In the genomic region with DNA sequence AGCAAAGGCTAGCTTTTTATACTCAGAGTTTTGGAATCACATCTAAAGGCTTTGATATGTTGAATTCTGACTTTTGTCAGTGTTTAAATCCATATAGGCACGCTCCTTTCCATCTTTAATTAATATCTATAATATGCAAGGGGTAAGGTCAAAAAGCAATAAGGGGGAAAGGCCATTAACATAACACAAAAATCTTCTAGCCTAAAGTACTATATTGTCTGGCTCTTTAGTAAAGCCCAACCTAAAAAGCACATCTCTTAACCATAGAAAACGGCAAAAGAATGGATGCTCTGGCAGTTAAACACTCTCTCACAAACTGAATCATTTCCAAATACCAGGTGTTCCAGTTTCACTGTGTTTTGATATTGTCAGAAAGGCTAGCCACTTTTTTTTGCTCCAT, we compare ENCODE assay signal across 31 cellular contexts.
"Had no signal": no experiment of that assay in that cellular context is flagged by ENCODE, and none has a peak within 500 bp of the region (broad histone marks: within the 10 kb centered on the region; RNA-seq: fewer than 3 reads in every experiment).

No MANE protein-coding gene starts in this region.

- H3K9me3 ChIP-seq: MG63, SJCRH30 had no signal

- H3K4me3 ChIP-seq: MG63, PC-9, SJCRH30, SK-N-MC had no signal

- ATAC-seq: Panc1, Right ventricle myocardium inferior, SK-N-SH treated with all-trans-retinoic acid at 6 μM for 48 hours, T-cell had no signal

- H3K27ac ChIP-seq: PC-9, RWPE1, SJCRH30, SK-N-MC had no signal

- DNase-seq: Kasumi-1, MG63, NCI-H1048, NCI-H1092 treated with DMSO at 0.1 percent for 48 hours, NCI-H1105 treated with DMSO at 0.1 percent for 48 hours, NCI-H1417, NCI-H1436, NCI-H146, NCI-H1694, NCI-H187, NCI-H1930, NCI-H2029 treated with DMSO at 0.1 percent for 48 hours, NCI-H2081 treated with DMSO at 0.1 percent for 48 hours, NCI-H2171 treated with DMSO at 0.1 percent for 48 hours, NCI-H2227 treated with DMSO at 0.1 percent for 48 hours, NCI-H345, NCI-H446, NCI-H510A treated with DMSO at 0.1 percent for 48 hours, NCI-H524 treated with DMSO at 0.1 percent for 48 hours, NCI-H526 treated with DMSO at 0.1 percent for 48 hours, NCI-H774, PC-9, SHP77, SIG-M5, SJCRH30, T-cell had no signal

- H3K4me1 Mint-ChIP-seq: T-cell had no signal

- H3K27me3 Mint-ChIP-seq: T-cell had no signal

- H3K36me3 ChIP-seq: MG63, SJCRH30 had no signal

- H3K27me3 ChIP-seq: MG63, SJCRH30 had no signal

- H3K4me3 Mint-ChIP-seq: T-cell had no signal

- H3K27ac Mint-ChIP-seq: T-cell had no signal
